ENCODE assay signal across 15 cellular contexts in the genomic region with DNA sequence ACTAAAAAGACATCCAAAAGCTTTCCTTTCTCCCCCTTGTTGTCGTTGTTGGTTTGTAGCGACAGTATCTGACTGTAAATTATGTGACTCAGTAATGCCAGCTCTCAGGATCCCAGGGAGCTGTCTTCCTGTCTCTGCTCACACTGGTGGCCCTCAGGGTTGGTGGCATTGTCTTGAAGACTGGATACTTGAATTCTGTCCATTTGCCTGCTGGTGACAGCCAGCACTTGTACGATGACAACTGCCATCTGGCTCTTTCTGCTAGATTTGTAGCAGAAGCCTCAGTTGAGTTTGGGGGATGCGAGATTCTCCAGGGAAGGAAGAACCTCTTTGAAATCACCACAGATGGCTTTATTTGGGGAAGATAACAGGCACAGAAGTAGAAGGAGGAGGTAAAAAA.
A peak's percentile ranks its signal among the peaks of the same experiment; 100 is the strongest.
DNase-seq lines count a peak whose midpoint lies in the region; ATAC-seq and TF ChIP-seq lines count a peak whose summit lies in the region.
"Had no signal": no experiment of that assay in that cellular context is flagged by ENCODE, and none has a peak within 500 bp of the region (broad histone marks: within the 10 kb centered on the region; RNA-seq: fewer than 3 reads in every experiment).

No MANE protein-coding gene starts in this region.

- peaks cover 6 to 28% of the 10 kb centered on the region in 2 donors for H3K4me1 ChIP-seq in neuronal stem cell (ENCODE audit: control insufficient read depth in 2 of 2, insufficient read depth in 1 of 2, low read depth in 1 of 2, low read length in 2 of 2)
- H3K4me1 ChIP-seq: A549 had no signal

- ATAC-seq in WTC11, result 0 out of 2 replicates have a peak, but pooled peaks have one; percentile 26
- ATAC-seq: A549 had no signal

- H2AK5ac ChIP-seq in neuronal stem cell (ENCODE audit: low read depth, low read length), result no peak overlapping the region

- no peak overlapping the region for H3K4ac ChIP-seq in neuronal stem cell (ENCODE audit: low read length)

- peak overlapping the region; percentile 78 for H2AFZ ChIP-seq in neuronal stem cell (ENCODE audit: low read length)
- H2AFZ ChIP-seq: PC-9 had no signal

- no peaks in the 10 kb centered on the region for H3K9me3 ChIP-seq in neuronal stem cell (replicated peaks in 1 of 2; ENCODE audit: control insufficient read depth in 2 of 2, insufficient read depth in 1 of 2, low read depth in 1 of 2, low read length in 2 of 2)
- H3K9me3 ChIP-seq: A549 had no signal

- no peak overlapping the region for H3K23ac ChIP-seq in neuronal stem cell (ENCODE audit: low read depth, low read length, poor library complexity)

- no peaks in the 10 kb centered on the region for H3K36me3 ChIP-seq in neuronal stem cell (replicated peaks in 1 of 2; ENCODE audit: control insufficient read depth in 2 of 2, insufficient read depth in 2 of 2, low read length in 2 of 2)

- H3K79me1 ChIP-seq in neuronal stem cell (ENCODE audit: low read depth, low read length), result no peaks in the 10 kb centered on the region

- H3K18ac ChIP-seq in neuronal stem cell (ENCODE audit: low read length), result peak overlapping the region; percentile 53

- H3K4me3 Mint-ChIP-seq in WTC11, result no peak overlapping the region
- H3K4me3 Mint-ChIP-seq: H9 had no signal

- POLR2A ChIA-PET in WTC11 (lab: Charles Lee), result no interaction called here

- TF ChIP-seq CTCF in WTC11 (IDR thresholded peaks at IDR 0.05), result no peak

- H4K8ac ChIP-seq in neuronal stem cell (ENCODE audit: low read depth, low read length), result no peak overlapping the region

- no peaks in the 10 kb centered on the region for H3K27me3 Mint-ChIP-seq in WTC11 (ENCODE audit: low read depth)

- H3K36me3 Mint-ChIP-seq in WTC11, result no peaks in the 10 kb centered on the region

- H4K91ac ChIP-seq in neuronal stem cell (ENCODE audit: low read depth, low read length, poor library complexity), result no peak overlapping the region

- peaks cover 17% of the 10 kb centered on the region for H3K4me1 Mint-ChIP-seq in WTC11

- H3K27me3 ChIP-seq in neuronal stem cell (ENCODE audit: control insufficient read depth in 3 of 3, insufficient read depth in 3 of 3, low read depth in 1 of 3, low read length in 3 of 3), result no peaks in the 10 kb centered on the region

- H3K4me3 ChIP-seq in neuronal stem cell (ENCODE audit: low read length in 2 of 2), result no peak overlapping the region
- H3K4me3 ChIP-seq: A549, PC-9 had no signal

- H2BK15ac ChIP-seq in neuronal stem cell (ENCODE audit: low read length), result no peak overlapping the region

- H3K14ac ChIP-seq in neuronal stem cell (ENCODE audit: low read length), result no peak overlapping the region

- H2BK12ac ChIP-seq in neuronal stem cell (ENCODE audit: low read length), result no peak overlapping the region

- H3K9ac ChIP-seq in neuronal stem cell (ENCODE audit: low read depth, low read length, poor library complexity), result no peak overlapping the region

- no peak overlapping the region for H3K27ac ChIP-seq in neuronal stem cell (replicated peaks; ENCODE audit: low read length)
- H3K27ac ChIP-seq: A549, PC-9 had no signal

- H2BK120ac ChIP-seq in neuronal stem cell (ENCODE audit: low read depth, low read length), result no peak overlapping the region

- no CpG with 5 or more reads among the region's 4 CpGs for WGBS in neuronal stem cell (ENCODE audit: extremely low coverage in 2 of 2, insufficient read length in 2 of 2, insufficient replicate concordance in 1 of 2), 2 donors

- no peak overlapping the region for H3K4me2 ChIP-seq in neuronal stem cell (ENCODE audit: insufficient read depth, low read length, poor library complexity, severe bottlenecking)
- H3K4me2 ChIP-seq: A549, PC-9 had no signal

- no peak overlapping the region for H3K27ac Mint-ChIP-seq in WTC11

- H3K9me3 Mint-ChIP-seq in WTC11, result no peaks in the 10 kb centered on the region
- H3K9me3 Mint-ChIP-seq: H9 had no signal

- H2BK5ac ChIP-seq in neuronal stem cell (ENCODE audit: low read length), result no peak overlapping the region

- CTCF ChIA-PET in WTC11 (lab: Charles Lee), result no interaction called here

- DNase-seq in Ammon's horn (ENCODE audit: low spot score), result peak; percentile 48
- DNase-seq in WTC11 (ENCODE audit: low spot score), result no peak
- peak; percentile 56 for DNase-seq in islet precursor cell
- DNase-seq in neuronal stem cell (ENCODE audit: low spot score), result no peak
- no peak for DNase-seq in stimulated activated CD8-positive, alpha-beta memory T cell treated with anti-CD3 and anti-CD28 coated beads, Interleukin-4, amount 100 ng/mL, for 48 hours
- no peak for DNase-seq in ecto neural progenitor cell (ENCODE audit: low spot score)
- no peak for DNase-seq in putamen (ENCODE audit: low spot score)
- DNase-seq in NCI-H69 (lab: John Stamatoyannopoulos, UW), result no peak
- DNase-seq: DMS53, H9, Karpas-422, NCI-H187 treated with DMSO at 0.1 percent for 48 hours, NCI-H2227 treated with DMSO at 0.1 percent for 48 hours, PC-9 had no signal

TF ChIP-seq in WTC11, 78 proteins besides CTCF, POLR2A, EP300 and RAD21:
- TF ChIP-seq ZNF219 (CRISPR knock-in tag; IDR thresholded peaks at IDR 0.05; ENCODE audit: borderline replicate concordance) (no peak), OVOL2 (CRISPR knock-in tag; IDR thresholded peaks at IDR 0.05; ENCODE audit: borderline replicate concordance) (no peak)
TF ChIP-seq in WTC11: peak in this region for 0.

Comparison
In these comparisons a context has a peak if more than half of its experiments do, and no peak if none do; other contexts are left out.
1. DNase-seq: peak in Ammon's horn (single experiment) and islet precursor cell (single experiment); none in WTC11 (single experiment), neuronal stem cell (single experiment), stimulated activated CD8-positive, alpha-beta memory T cell treated with anti-CD3 and anti-CD28 coated beads, Interleukin-4, amount 100 ng/mL, for 48 hours (single experiment), ecto neural progenitor cell (single experiment), putamen (single experiment) and NCI-H69 (single experiment).